Comparison of ENCODE assay signal across 28 cellular contexts in genomic region chr5:179219661-179220620, GRCh38.
"Had no signal": no experiment of that assay in that cellular context is flagged by ENCODE, and none has a peak within 500 bp of the region (broad histone marks: within the 10 kb centered on the region; RNA-seq: fewer than 3 reads in every experiment).

No MANE protein-coding gene starts in this region.

- H3K9me3 ChIP-seq: adrenal gland, ascending aorta, right lobe of liver, vagina had no signal

- H2AFZ ChIP-seq: parathyroid adenoma had no signal

- ATAC-seq: left lung; naive thymus-derived CD4-positive, alpha-beta T cell had no signal

- H3K79me2 ChIP-seq: parathyroid adenoma had no signal

- H3K4me3 ChIP-seq: adrenal gland, ascending aorta, cardiac muscle cell, coronary artery, dorsolateral prefrontal cortex, left lung, right lobe of liver, vagina had no signal

- H3K4me1 ChIP-seq: adrenal gland, ascending aorta, left lung, parathyroid adenoma, right lobe of liver had no signal

- DNase-seq: activated CD4-positive, alpha-beta T cell treated with anti-CD3 and anti-CD28 coated beads for 4 hours; activated CD4-positive, alpha-beta T cell treated with anti-CD3 and anti-CD28 coated beads, Interleukin-2, amount 50 U/mL, for 4 hours; activated CD8-positive, alpha-beta memory T cell treated with anti-CD3 and anti-CD28 coated beads, Interleukin-2, amount 50 U/mL, for 4 hours; activated effector memory CD4-positive, alpha-beta T cell treated with anti-CD3 and anti-CD28 coated beads, Interleukin-2, amount 50 U/mL, for 16 hours; activated naive CD4-positive, alpha-beta T cell treated with anti-CD3 and anti-CD28 coated beads for 36 hours; activated naive CD8-positive, alpha-beta T cell treated with anti-CD3 and anti-CD28 coated beads for 36 hours; activated T-cell treated with anti-CD3 and anti-CD28 coated beads, Interleukin-2, amount 50 U/mL, for 1 hour; adrenal gland; cerebellar nuclear complex; dorsolateral prefrontal cortex; effector memory CD4-positive, alpha-beta T cell; head of caudate nucleus; hypothalamus; immature natural killer cell; mammary epithelial cell; naive thymus-derived CD4-positive, alpha-beta T cell; nucleus accumbens; stimulated activated CD4-positive, alpha-beta T cell treated with anti-CD3 and anti-CD28 coated beads, Interleukin-12 subunit alpha, Interleukin-12 subunit beta, amount 100 ng/mL, for 4 hours; stimulated activated CD4-positive, alpha-beta T cell treated with anti-CD3 and anti-CD28 coated beads, Interleukin-4, amount 100 ng/mL, for 1 hour; T-helper 9 cell had no signal

- H3K9ac ChIP-seq: parathyroid adenoma had no signal

- H3K36me3 ChIP-seq: adrenal gland, ascending aorta, cardiac muscle cell, left lung, right lobe of liver, vagina had no signal

- H3K27ac ChIP-seq: adrenal gland, ascending aorta, cardiac muscle cell, coronary artery, dorsolateral prefrontal cortex, left lung, parathyroid adenoma, right lobe of liver, VCaP had no signal

- H3K27me3 ChIP-seq: adrenal gland, ascending aorta, cardiac muscle cell, dorsolateral prefrontal cortex, left lung, right lobe of liver, vagina had no signal
